In genomic region chr7:151059362-151060112, GRCh38 we compare ENCODE assay signal across 8 cellular contexts. TPM values are rescaled to one million over a fixed set of nuclear protein-coding genes. Genes with fewer than 3 reads are reported as not detected.
DNase-seq lines count a peak whose midpoint lies in the region; TF ChIP-seq lines count a peak whose summit lies in the region.

SLC4A2 (plus strand) TSS chr7:151059589; CDS start chr7:151061988, 2,399 bp downstream.

- H3K4me3 Mint-ChIP-seq in CD14-positive monocyte (peak within 1 kb of the TSS; percentile 93 to 98), nephron progenitor cell (peak within 1 kb of the TSS; percentile 92)

- H3K4me1 Mint-ChIP-seq in CD14-positive monocyte (peaks cover 36% of the 10 kb centered on the region), nephron progenitor cell (peaks cover 55% of the 10 kb centered on the region)

- H3K9me3 Mint-ChIP-seq in CD14-positive monocyte, result no peaks in the 10 kb centered on the region
- no peaks in the 10 kb centered on the region for H3K9me3 Mint-ChIP-seq in nephron progenitor cell

- H3K27me3 Mint-ChIP-seq in CD14-positive monocyte (ENCODE audit: low read depth in 3 of 3), result peaks cover 0 to 1% (median under 1%) of the 10 kb centered on the region in 3 donors
- H3K27me3 Mint-ChIP-seq in nephron progenitor cell (ENCODE audit: low read depth, poor library complexity), result peaks cover 32% of the 10 kb centered on the region

- peak within 1 kb of the TSS; percentile 88 for H3K4me3 ChIP-seq in fibroblast of villous mesenchyme (ENCODE audit: low read depth, low read length)

- DNase-seq in CD14-positive monocyte (ENCODE audit: low spot score), result peak; percentile 74
- peak; percentile 92 for DNase-seq in GM19240 (ENCODE audit: insufficient read length, low spot score)
- DNase-seq in HT1080 (ENCODE audit: low read depth), result no peak
- DNase-seq in activated gamma-delta T cell treated with Interleukin-2 at 50 U/mL for 16 hours, result peak; percentile 67
- DNase-seq in fibroblast of villous mesenchyme (ENCODE audit: low read depth), result peak; percentile 72
- peak; percentile 77 for DNase-seq in nephron progenitor cell
- peak; percentile 36 to 96 (median 84) for DNase-seq in substantia nigra (lab: John Stamatoyannopoulos, UW)

- peak; percentile 54 for TF ChIP-seq POLR2A in Raji (IDR thresholded peaks at IDR 0.05; ENCODE audit: insufficient read depth, low read depth, low read length)

- peak within 1 kb of the TSS; percentile 100 for H3K27ac ChIP-seq in substantia nigra (ENCODE audit: low read depth, low read length, poor library complexity, severe bottlenecking)

- peak; percentile 51 for TF ChIP-seq CTCF in CD14-positive monocyte (IDR thresholded peaks at IDR 0.05)
- TF ChIP-seq CTCF in fibroblast of villous mesenchyme (IDR thresholded peaks at IDR 0.05; ENCODE audit: insufficient read depth, low read depth, low read length), result peak; percentile 54
- TF ChIP-seq CTCF in nephron progenitor cell (IDR thresholded peaks at IDR 0.05), result peak; percentile 52

- intact Hi-C loops in CD14-positive monocyte (cut with micrococcal nuclease), result loop anchor here (2.0 kb wide), 4 partner anchors 21 to 51 kb away; partner anchors contain the start of genes AGAP3 (in 1 of the 2) and FASTK (in 1 of the 2)

- H3K27ac Mint-ChIP-seq in CD14-positive monocyte, result peak within 1 kb of the TSS; percentile 82 to 93 (median 89)
- peak within 1 kb of the TSS; percentile 77 for H3K27ac Mint-ChIP-seq in nephron progenitor cell

- H3K36me3 Mint-ChIP-seq in CD14-positive monocyte (peaks cover 15 to 28% of the 10 kb centered on the region in 2 donors), nephron progenitor cell (ENCODE audit: low read depth) (no peaks in the 10 kb centered on the region)

RNA-seq across cellular contexts. Expression of gene SLC4A2, which starts in this region (rescaled TPM):
- 10 to 100 TPM; 21.6 to 23.8 TPM for polyA plus RNA-seq in CD14-positive monocyte
- total RNA-seq in HT1080 (2014; rRNA removed; shearing (Covaris generic)), result 121 and 146 TPM in 2 replicates
- 61.8 and 65.8 TPM in 2 replicates for polyA plus RNA-seq in HT1080 (2015; cell fraction: cytosol; rRNA removed)
- polyA plus RNA-seq in HT1080 (2015; cell fraction: nucleus; rRNA removed), result 172 and 211 TPM in 2 replicates
- total RNA-seq in fibroblast of villous mesenchyme, result 85.5 and 102 TPM in 2 replicates
